Comparison of ENCODE assay signal across 1 cellular context in genomic region chr5:43402524-43403066, GRCh38.
TF ChIP-seq lines count a peak whose summit lies in the region.
"Not testable (repeated sequence)": the region's sequence is repeated elsewhere in the genome, so short reads cannot be mapped to it uniquely, and the experiment has no call there.

No MANE protein-coding gene starts in this region.

TF ChIP-seq in HepG2, 621 proteins besides CTCF, POLR2A, EP300 and RAD21 (continued from another document and continues in another):
- TF ChIP-seq ZHX1 (CRISPR knock-in tag; IDR thresholded peaks at IDR 0.05; ENCODE audit: low read depth) (peak; percentile 55; the same call in 1 of the 2 replicates), ZNF605 (CRISPR knock-in tag; IDR thresholded peaks at IDR 0.05) (peak; percentile 76), ARID5B (CRISPR knock-in tag; IDR thresholded peaks at IDR 0.05) (peak; percentile 44; the same call in 1 of the 2 replicates), FOXA1 (CRISPR knock-in tag; IDR thresholded peaks at IDR 0.05) (peak; percentile 51), PHF20 (CRISPR knock-in tag; IDR thresholded peaks at IDR 0.05) (0 out of 2 replicates have a peak, but pooled peaks have one; percentile 34), ZMYM4 (CRISPR knock-in tag; IDR thresholded peaks at IDR 0.05) (peak; percentile 43; the same call in 1 of the 2 replicates), ZSCAN9 (CRISPR knock-in tag; IDR thresholded peaks at IDR 0.05; ENCODE audit: borderline replicate concordance) (peak; percentile 40; the same call in 1 of the 2 replicates), FOXP4 (CRISPR knock-in tag; IDR thresholded peaks at IDR 0.05) (peak; percentile 61; the same call in 1 of the 2 replicates), ARNT2 (CRISPR knock-in tag; IDR thresholded peaks at IDR 0.05; ENCODE audit: low read depth) (0 out of 2 replicates have a peak, but pooled peaks have one; percentile 46), ZNF782 (CRISPR knock-in tag; IDR thresholded peaks at IDR 0.05; ENCODE audit: borderline replicate concordance) (peak; percentile 48; the same call in 1 of the 2 replicates), HOXA3 (CRISPR knock-in tag; IDR thresholded peaks at IDR 0.05) (peak; percentile 51), BORCS8-MEF2B (CRISPR knock-in tag; IDR thresholded peaks at IDR 0.05) (0 out of 2 replicates have a peak, but pooled peaks have one; percentile 35), MTA1 (CRISPR knock-in tag; IDR thresholded peaks at IDR 0.05; ENCODE audit: borderline replicate concordance) (peak; percentile 66; the same call in 1 of the 2 replicates), NONO (CRISPR knock-in tag; conservative IDR thresholded peaks at IDR 0.05) (peak; percentile 59; the same call in 1 of the 2 replicates), ZFY (CRISPR knock-in tag; IDR thresholded peaks at IDR 0.05) (0 out of 2 replicates have a peak, but pooled peaks have one; percentile 13), HMGXB4 (CRISPR knock-in tag; IDR thresholded peaks at IDR 0.05; ENCODE audit: borderline replicate concordance in 1 of 2, low read depth in 1 of 2) (peak in 1 of 2 experiments; percentile 60; a peak in 1 of 4 replicates), KLF16 (CRISPR knock-in tag; IDR thresholded peaks at IDR 0.05) (0 out of 4 replicates have a peak, but pooled peaks of 1 of the 2 experiments have one; percentile 33), KMT2B (CRISPR knock-in tag; IDR thresholded peaks at IDR 0.05) (0 out of 2 replicates have a peak, but pooled peaks have one; percentile 41), PHF8 (CRISPR knock-in tag; IDR thresholded peaks at IDR 0.05) (peak; percentile 60), FOXK1 (CRISPR knock-in tag; IDR thresholded peaks at IDR 0.05; ENCODE audit: borderline replicate concordance, low read depth) (0 out of 2 replicates have a peak, but pooled peaks have one; percentile 19), ZNF567 (CRISPR knock-in tag; IDR thresholded peaks at IDR 0.05; ENCODE audit: borderline replicate concordance) (peak; percentile 29; the same call in 1 of the 2 replicates), HDAC1 (CRISPR knock-in tag; IDR thresholded peaks at IDR 0.05) (peak; percentile 58; the same call in 1 of the 2 replicates), ATAD3A (CRISPR knock-in tag; IDR thresholded peaks at IDR 0.05) (0 out of 2 replicates have a peak, but pooled peaks have one; percentile 22), FOSL2 (CRISPR knock-in tag; IDR thresholded peaks at IDR 0.05) (peak; percentile 32), TCF12 (CRISPR knock-in tag; IDR thresholded peaks at IDR 0.05) (0 out of 2 replicates have a peak, but pooled peaks have one; percentile 47), ZNF350 (CRISPR knock-in tag; IDR thresholded peaks at IDR 0.05; ENCODE audit: borderline replicate concordance, low read depth) (peak; percentile 26; the same call in 1 of the 2 replicates), ELF3 (CRISPR knock-in tag; IDR thresholded peaks at IDR 0.05) (0 out of 2 replicates have a peak, but pooled peaks have one; percentile 22), NFKBIZ (CRISPR knock-in tag; IDR thresholded peaks at IDR 0.05) (peak; percentile 73)
- TF ChIP-seq FOXA1, NONO, TCF12 (IDR thresholded peaks at IDR 0.05): not testable (repeated sequence)
- TF ChIP-seq, protein P1, sequence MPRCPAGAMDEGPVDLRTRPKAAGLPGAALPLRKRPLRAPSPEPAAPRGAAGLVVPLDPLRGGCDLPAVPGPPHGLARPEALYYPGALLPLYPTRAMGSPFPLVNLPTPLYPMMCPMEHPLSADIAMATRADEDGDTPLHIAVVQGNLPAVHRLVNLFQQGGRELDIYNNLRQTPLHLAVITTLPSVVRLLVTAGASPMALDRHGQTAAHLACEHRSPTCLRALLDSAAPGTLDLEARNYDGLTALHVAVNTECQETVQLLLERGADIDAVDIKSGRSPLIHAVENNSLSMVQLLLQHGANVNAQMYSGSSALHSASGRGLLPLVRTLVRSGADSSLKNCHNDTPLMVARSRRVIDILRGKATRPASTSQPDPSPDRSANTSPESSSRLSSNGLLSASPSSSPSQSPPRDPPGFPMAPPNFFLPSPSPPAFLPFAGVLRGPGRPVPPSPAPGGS (CRISPR knock-in tag; IDR thresholded peaks at IDR 0.05) = peak; percentile 94
- TF ChIP-seq, protein P2, sequence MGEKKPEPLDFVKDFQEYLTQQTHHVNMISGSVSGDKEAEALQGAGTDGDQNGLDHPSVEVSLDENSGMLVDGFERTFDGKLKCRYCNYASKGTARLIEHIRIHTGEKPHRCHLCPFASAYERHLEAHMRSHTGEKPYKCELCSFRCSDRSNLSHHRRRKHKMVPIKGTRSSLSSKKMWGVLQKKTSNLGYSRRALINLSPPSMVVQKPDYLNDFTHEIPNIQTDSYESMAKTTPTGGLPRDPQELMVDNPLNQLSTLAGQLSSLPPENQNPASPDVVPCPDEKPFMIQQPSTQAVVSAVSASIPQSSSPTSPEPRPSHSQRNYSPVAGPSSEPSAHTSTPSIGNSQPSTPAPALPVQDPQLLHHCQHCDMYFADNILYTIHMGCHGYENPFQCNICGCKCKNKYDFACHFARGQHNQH (CRISPR knock-in tag; IDR thresholded peaks at IDR 0.05) = peak; percentile 61
- TF ChIP-seq, protein P3, sequence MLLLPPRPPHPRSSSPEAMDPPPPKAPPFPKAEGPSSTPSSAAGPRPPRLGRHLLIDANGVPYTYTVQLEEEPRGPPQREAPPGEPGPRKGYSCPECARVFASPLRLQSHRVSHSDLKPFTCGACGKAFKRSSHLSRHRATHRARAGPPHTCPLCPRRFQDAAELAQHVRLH (CRISPR knock-in tag; IDR thresholded peaks at IDR 0.05; ENCODE audit: borderline replicate concordance, low read depth) = 0 out of 2 replicates have a peak, but pooled peaks have one; percentile 44
- TF ChIP-seq, protein P4, sequence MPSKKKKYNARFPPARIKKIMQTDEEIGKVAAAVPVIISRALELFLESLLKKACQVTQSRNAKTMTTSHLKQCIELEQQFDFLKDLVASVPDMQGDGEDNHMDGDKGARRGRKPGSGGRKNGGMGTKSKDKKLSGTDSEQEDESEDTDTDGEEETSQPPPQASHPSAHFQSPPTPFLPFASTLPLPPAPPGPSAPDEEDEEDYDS (CRISPR knock-in tag; IDR thresholded peaks at IDR 0.05) = 0 out of 2 replicates have a peak, but pooled peaks have one; percentile 31
- TF ChIP-seq, protein P5, sequence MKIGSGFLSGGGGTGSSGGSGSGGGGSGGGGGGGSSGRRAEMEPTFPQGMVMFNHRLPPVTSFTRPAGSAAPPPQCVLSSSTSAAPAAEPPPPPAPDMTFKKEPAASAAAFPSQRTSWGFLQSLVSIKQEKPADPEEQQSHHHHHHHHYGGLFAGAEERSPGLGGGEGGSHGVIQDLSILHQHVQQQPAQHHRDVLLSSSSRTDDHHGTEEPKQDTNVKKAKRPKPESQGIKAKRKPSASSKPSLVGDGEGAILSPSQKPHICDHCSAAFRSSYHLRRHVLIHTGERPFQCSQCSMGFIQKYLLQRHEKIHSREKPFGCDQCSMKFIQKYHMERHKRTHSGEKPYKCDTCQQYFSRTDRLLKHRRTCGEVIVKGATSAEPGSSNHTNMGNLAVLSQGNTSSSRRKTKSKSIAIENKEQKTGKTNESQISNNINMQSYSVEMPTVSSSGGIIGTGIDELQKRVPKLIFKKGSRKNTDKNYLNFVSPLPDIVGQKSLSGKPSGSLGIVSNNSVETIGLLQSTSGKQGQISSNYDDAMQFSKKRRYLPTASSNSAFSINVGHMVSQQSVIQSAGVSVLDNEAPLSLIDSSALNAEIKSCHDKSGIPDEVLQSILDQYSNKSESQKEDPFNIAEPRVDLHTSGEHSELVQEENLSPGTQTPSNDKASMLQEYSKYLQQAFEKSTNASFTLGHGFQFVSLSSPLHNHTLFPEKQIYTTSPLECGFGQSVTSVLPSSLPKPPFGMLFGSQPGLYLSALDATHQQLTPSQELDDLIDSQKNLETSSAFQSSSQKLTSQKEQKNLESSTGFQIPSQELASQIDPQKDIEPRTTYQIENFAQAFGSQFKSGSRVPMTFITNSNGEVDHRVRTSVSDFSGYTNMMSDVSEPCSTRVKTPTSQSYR (CRISPR knock-in tag; IDR thresholded peaks at IDR 0.05; ENCODE audit: borderline replicate concordance) = peak; percentile 87
- TF ChIP-seq, protein P6, sequence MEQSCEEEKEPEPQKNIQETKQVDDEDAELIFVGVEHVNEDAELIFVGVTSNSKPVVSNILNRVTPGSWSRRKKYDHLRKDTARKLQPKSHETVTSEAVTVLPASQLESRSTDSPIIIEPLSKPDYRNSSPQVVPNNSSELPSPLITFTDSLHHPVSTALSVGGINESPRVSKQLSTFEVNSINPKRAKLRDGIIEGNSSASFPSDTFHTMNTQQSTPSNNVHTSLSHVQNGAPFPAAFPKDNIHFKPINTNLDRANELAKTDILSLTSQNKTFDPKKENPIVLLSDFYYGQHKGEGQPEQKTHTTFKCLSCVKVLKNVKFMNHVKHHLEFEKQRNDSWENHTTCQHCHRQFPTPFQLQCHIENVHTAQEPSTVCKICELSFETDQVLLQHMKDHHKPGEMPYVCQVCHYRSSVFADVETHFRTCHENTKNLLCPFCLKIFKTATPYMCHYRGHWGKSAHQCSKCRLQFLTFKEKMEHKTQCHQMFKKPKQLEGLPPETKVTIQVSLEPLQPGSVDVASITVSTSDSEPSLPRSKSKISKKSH (CRISPR knock-in tag; IDR thresholded peaks at IDR 0.05; ENCODE audit: borderline replicate concordance) = peak; percentile 85; the same call in 1 of the 2 replicates
- TF ChIP-seq, protein P7, sequence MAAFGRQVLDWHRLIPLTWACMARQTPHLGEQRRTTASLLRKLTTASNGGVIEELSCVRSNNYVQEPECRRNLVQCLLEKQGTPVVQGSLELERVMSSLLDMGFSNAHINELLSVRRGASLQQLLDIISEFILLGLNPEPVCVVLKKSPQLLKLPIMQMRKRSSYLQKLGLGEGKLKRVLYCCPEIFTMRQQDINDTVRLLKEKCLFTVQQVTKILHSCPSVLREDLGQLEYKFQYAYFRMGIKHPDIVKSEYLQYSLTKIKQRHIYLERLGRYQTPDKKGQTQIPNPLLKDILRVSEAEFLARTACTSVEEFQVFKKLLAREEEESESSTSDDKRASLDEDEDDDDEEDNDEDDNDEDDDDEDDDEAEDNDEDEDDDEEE (CRISPR knock-in tag; IDR thresholded peaks at IDR 0.05) = 0 out of 2 replicates have a peak, but pooled peaks have one; percentile 48
